In the genomic region with DNA sequence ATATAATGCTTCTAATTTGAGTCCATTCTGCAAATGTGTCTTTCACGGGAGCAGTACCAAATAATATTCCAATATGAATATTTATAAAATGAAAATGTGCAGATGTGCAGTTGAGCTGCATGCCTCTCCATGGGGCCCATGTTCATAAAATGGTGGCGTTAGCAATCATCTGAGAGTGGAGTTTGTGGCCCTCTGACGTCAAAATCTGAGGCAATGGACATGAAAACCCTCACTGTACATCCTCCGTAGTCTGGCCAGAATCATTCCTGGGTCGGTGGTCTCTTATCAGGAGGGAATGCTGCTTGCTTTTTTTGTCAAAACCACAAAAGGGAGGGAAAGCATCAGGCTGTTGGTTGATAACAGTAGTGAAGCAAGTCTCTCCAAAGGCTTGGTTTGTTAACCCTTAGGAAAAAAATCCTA, we compare ENCODE assay signal across 4 cellular contexts. TPM values are rescaled to one million over a fixed set of nuclear protein-coding genes. Genes with fewer than 3 reads are reported as not detected.
"Had no signal": no experiment of that assay in that cellular context is flagged by ENCODE, and none has a peak within 500 bp of the region (broad histone marks: within the 10 kb centered on the region; RNA-seq: fewer than 3 reads in every experiment).

No MANE protein-coding gene starts in this region.

RNA-seq across cellular contexts. Expression of a gene that starts 5.2 kb away (rescaled TPM):
- total RNA-seq: myocyte had no signal
- polyA plus RNA-seq: adipose tissue, heart left ventricle, pancreas had no signal
